33 cellular contexts compared by ENCODE assay signal in genomic region chr15:25887870-25888269, GRCh38. TPM values are rescaled to one million over a fixed set of nuclear protein-coding genes. Genes with fewer than 3 reads are reported as not detected.
"Had no signal": no experiment of that assay in that cellular context is flagged by ENCODE, and none has a peak within 500 bp of the region (broad histone marks: within the 10 kb centered on the region; RNA-seq: fewer than 3 reads in every experiment).

No MANE protein-coding gene starts in this region.

- H3K4me1 ChIP-seq: adrenal gland had no signal

- H3K36me3 Mint-ChIP-seq: activated CD4-positive, alpha-beta memory T cell treated with anti-CD3 and anti-CD28 coated beads for 36 hours; activated naive CD4-positive, alpha-beta T cell treated with anti-CD3 and anti-CD28 coated beads, Interleukin-2, amount 50 U/mL, for 72 hours; activated naive CD8-positive, alpha-beta T cell treated with anti-CD3 and anti-CD28 coated beads for 36 hours; brain had no signal

- H3K36me3 ChIP-seq: adrenal gland had no signal

- H3K4me3 Mint-ChIP-seq: activated B cell treated with CpG ODN at 0.5 μM for 24 hours; activated CD4-positive, alpha-beta memory T cell treated with anti-CD3 and anti-CD28 coated beads for 36 hours; activated CD4-positive, alpha-beta T cell treated with anti-CD3 and anti-CD28 coated beads, Interleukin-2, amount 10 ng/mL, durations not matched to agents 24 days and 14 days; activated CD8-positive, alpha-beta T cell treated with anti-CD3 and anti-CD28 coated beads for 36 hours; activated naive CD4-positive, alpha-beta T cell treated with anti-CD3 and anti-CD28 coated beads for 36 hours; activated naive CD8-positive, alpha-beta T cell treated with anti-CD3 and anti-CD28 coated beads for 36 hours; activated T-cell treated with anti-CD3 and anti-CD28 coated beads, Interleukin-2, amount 50 U/mL, for 4 hours; activated T-cell treated with anti-CD3 and anti-CD28 coated beads, Interleukin-2, amount 50 U/mL, for 72 hours; activated T-helper 1 cell treated with anti-CD3 and anti-CD28 coated beads, Interleukin-12 subunit alpha, Interleukin-12 subunit beta, Interleukin-2, Interleukin-4 antibody, amounts not matched to agents 30 ng/mL and 10 ng/mL and 1 ng/mL, durations not matched to agents 14 hours and 24 hours and 36 hours; activated T-helper 17 cell treated with anti-CD3 and anti-CD28 coated beads, Interleukin-2, amount 50 U/mL, for 72 hours; brain; T-helper 1 cell treated with Interleukin-12 subunit alpha and Interleukin-12 subunit beta and Interleukin-4 antibody, amounts not matched to agents 30 μg/mL and 1 μg/mL, for 36 hours; T-helper 2 cell treated with Interferon-gamma antibody and Interleukin-4, amounts not matched to agents 5 μg/mL and 100 μg/mL, for 36 hours had no signal

- H3K4me3 ChIP-seq: adrenal gland had no signal

- H3K27ac Mint-ChIP-seq: activated B cell treated with CpG ODN at 0.5 μM for 24 hours; activated CD4-positive, alpha-beta memory T cell treated with anti-CD3 and anti-CD28 coated beads for 36 hours; activated CD4-positive, alpha-beta T cell treated with anti-CD3 and anti-CD28 coated beads, Interleukin-2, amount 10 ng/mL, durations not matched to agents 24 days and 14 days; activated CD8-positive, alpha-beta T cell treated with anti-CD3 and anti-CD28 coated beads for 36 hours; activated naive CD4-positive, alpha-beta T cell treated with anti-CD3 and anti-CD28 coated beads for 36 hours; activated naive CD4-positive, alpha-beta T cell treated with anti-CD3 and anti-CD28 coated beads, Interleukin-2, amount 50 U/mL, for 72 hours; activated naive CD8-positive, alpha-beta T cell treated with anti-CD3 and anti-CD28 coated beads for 36 hours; activated T-cell treated with anti-CD3 and anti-CD28 coated beads, Interleukin-2, amount 50 U/mL, for 72 hours; activated T-helper 1 cell treated with anti-CD3 and anti-CD28 coated beads, Interleukin-12 subunit alpha, Interleukin-12 subunit beta, Interleukin-2, Interleukin-4 antibody, amounts not matched to agents 30 ng/mL and 10 ng/mL and 1 ng/mL, durations not matched to agents 14 hours and 24 hours and 36 hours; activated T-helper 17 cell treated with anti-CD3 and anti-CD28 coated beads, Interleukin-2, amount 50 U/mL, for 72 hours; brain; T-helper 1 cell treated with Interleukin-12 subunit alpha and Interleukin-12 subunit beta and Interleukin-4 antibody, amounts not matched to agents 30 μg/mL and 1 μg/mL, for 36 hours; T-helper 2 cell treated with Interferon-gamma antibody and Interleukin-4, amounts not matched to agents 5 μg/mL and 100 μg/mL, for 36 hours had no signal

- DNase-seq: activated B cell treated with CpG ODN at 0.5 μM for 24 hours; activated CD4-positive, alpha-beta memory T cell treated with anti-CD3 and anti-CD28 coated beads for 36 hours; activated CD4-positive, alpha-beta T cell treated with anti-CD3 and anti-CD28 coated beads for 4 hours; activated CD4-positive, alpha-beta T cell treated with anti-CD3 and anti-CD28 coated beads, Interleukin-2, amount 10 ng/mL, durations not matched to agents 24 days and 14 days; activated CD4-positive, alpha-beta T cell treated with anti-CD3 and anti-CD28 coated beads, Interleukin-2, amount 50 U/mL, for 1 hour; activated CD4-positive, alpha-beta T cell treated with anti-CD3 and anti-CD28 coated beads, Interleukin-2, amount 50 U/mL, for 4 hours; activated CD4-positive, CD25-positive, alpha-beta regulatory T cell treated with anti-CD3 and anti-CD28 coated beads, Interleukin-2, amount 50 U/mL, for 72 hours; activated CD8-positive, alpha-beta memory T cell treated with anti-CD3 and anti-CD28 coated beads, Interleukin-2, amount 50 U/mL, for 4 hours; activated CD8-positive, alpha-beta T cell treated with anti-CD3 and anti-CD28 coated beads for 36 hours; activated effector memory CD4-positive, alpha-beta T cell treated with anti-CD3 and anti-CD28 coated beads, Interleukin-2, amount 50 U/mL, for 16 hours; activated gamma-delta T cell treated with Interleukin-2 at 50 U/mL for 16 hours; activated naive CD4-positive, alpha-beta T cell; activated naive CD4-positive, alpha-beta T cell treated with anti-CD3 and anti-CD28 coated beads for 36 hours; activated naive CD4-positive, alpha-beta T cell treated with anti-CD3 and anti-CD28 coated beads, Interleukin-2, amount 50 U/mL, for 16 hours; activated naive CD8-positive, alpha-beta T cell treated with anti-CD3 and anti-CD28 coated beads for 36 hours; activated T-cell treated with anti-CD3 and anti-CD28 coated beads for 4 hours; activated T-cell treated with anti-CD3 and anti-CD28 coated beads, Interleukin-2, amount 50 U/mL, for 1 hour; activated T-cell treated with anti-CD3 and anti-CD28 coated beads, Interleukin-2, amount 50 U/mL, for 4 hours; activated T-cell treated with anti-CD3 and anti-CD28 coated beads, Interleukin-2, amount 50 U/mL, for 72 hours; adrenal gland; amniotic stem cell; aorta; central memory CD4-positive, alpha-beta T cell; T-helper 2 cell; T-helper 9 cell had no signal

- H3K27me3 ChIP-seq: adrenal gland had no signal

- ATAC-seq: activated CD8-positive, alpha-beta T cell treated with anti-CD3 and anti-CD28 coated beads for 36 hours; activated naive CD4-positive, alpha-beta T cell treated with anti-CD3 and anti-CD28 coated beads, Interleukin-2, amount 50 U/mL, for 72 hours; activated T-cell treated with anti-CD3 and anti-CD28 coated beads, Interleukin-2, amount 50 U/mL, for 4 hours; activated T-cell treated with anti-CD3 and anti-CD28 coated beads, Interleukin-2, amount 50 U/mL, for 72 hours; activated T-helper 17 cell treated with anti-CD3 and anti-CD28 coated beads, Interleukin-2, amount 50 U/mL, for 72 hours had no signal

- H3K9me3 ChIP-seq: adrenal gland had no signal

- H3K9me3 Mint-ChIP-seq: activated B cell treated with CpG ODN at 0.5 μM for 24 hours; activated CD4-positive, alpha-beta memory T cell treated with anti-CD3 and anti-CD28 coated beads for 36 hours; activated CD4-positive, alpha-beta T cell treated with anti-CD3 and anti-CD28 coated beads, Interleukin-2, amount 10 ng/mL, durations not matched to agents 24 days and 14 days; activated CD8-positive, alpha-beta T cell treated with anti-CD3 and anti-CD28 coated beads for 36 hours; activated naive CD4-positive, alpha-beta T cell treated with anti-CD3 and anti-CD28 coated beads for 36 hours; activated naive CD4-positive, alpha-beta T cell treated with anti-CD3 and anti-CD28 coated beads, Interleukin-2, amount 50 U/mL, for 72 hours; activated naive CD8-positive, alpha-beta T cell treated with anti-CD3 and anti-CD28 coated beads for 36 hours; activated T-cell treated with anti-CD3 and anti-CD28 coated beads, Interleukin-2, amount 50 U/mL, for 4 hours; activated T-helper 1 cell treated with anti-CD3 and anti-CD28 coated beads, Interleukin-12 subunit alpha, Interleukin-12 subunit beta, Interleukin-2, Interleukin-4 antibody, amounts not matched to agents 30 ng/mL and 10 ng/mL and 1 ng/mL, durations not matched to agents 14 hours and 24 hours and 36 hours; activated T-helper 17 cell treated with anti-CD3 and anti-CD28 coated beads, Interleukin-2, amount 50 U/mL, for 72 hours; T-helper 1 cell treated with Interleukin-12 subunit alpha and Interleukin-12 subunit beta and Interleukin-4 antibody, amounts not matched to agents 30 μg/mL and 1 μg/mL, for 36 hours; T-helper 2 cell treated with Interferon-gamma antibody and Interleukin-4, amounts not matched to agents 5 μg/mL and 100 μg/mL, for 36 hours had no signal

- H3K27me3 Mint-ChIP-seq: activated naive CD8-positive, alpha-beta T cell treated with anti-CD3 and anti-CD28 coated beads for 36 hours; activated T-helper 17 cell treated with anti-CD3 and anti-CD28 coated beads, Interleukin-2, amount 50 U/mL, for 72 hours had no signal

- FAIRE-seq: TTC549 had no signal

- H3K27ac ChIP-seq: adrenal gland, VCaP had no signal

- H3K4me1 Mint-ChIP-seq: activated B cell treated with CpG ODN at 0.5 μM for 24 hours; activated CD4-positive, alpha-beta T cell treated with anti-CD3 and anti-CD28 coated beads, Interleukin-2, amount 10 ng/mL, durations not matched to agents 24 days and 14 days; activated naive CD8-positive, alpha-beta T cell treated with anti-CD3 and anti-CD28 coated beads for 36 hours; activated T-helper 17 cell treated with anti-CD3 and anti-CD28 coated beads, Interleukin-2, amount 50 U/mL, for 72 hours; brain had no signal

RNA-seq across cellular contexts. Expression of gene ATP10A, which starts 24.7 kb away (rescaled TPM):
- total RNA-seq: activated B cell treated with CpG ODN at 0.5 μM for 24 hours had no signal
